ENCODE assay signal across 1 cellular context in the genomic region with DNA sequence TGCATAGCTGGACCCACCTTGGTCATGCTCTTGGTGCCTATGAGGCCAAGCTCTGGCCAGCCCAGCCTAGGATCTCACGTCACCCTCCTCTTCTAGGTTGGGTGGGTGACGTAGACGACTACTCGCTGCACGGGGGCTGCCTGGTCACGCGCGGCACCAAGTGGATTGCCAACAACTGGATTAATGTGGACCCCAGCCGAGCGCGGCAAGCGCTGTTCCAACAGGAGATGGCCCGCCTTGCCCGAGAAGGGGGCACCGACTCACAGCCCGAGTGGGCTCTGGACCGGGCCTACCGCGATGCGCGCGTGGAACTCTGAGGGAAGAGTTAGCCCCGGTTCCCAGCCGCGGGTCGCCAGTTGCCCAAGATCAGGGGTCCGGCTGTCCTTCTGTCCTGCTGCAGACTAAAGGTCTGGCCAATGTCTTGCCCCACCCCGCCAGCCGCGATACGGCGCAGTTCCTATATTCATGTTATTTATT.
TF ChIP-seq lines count a peak whose summit lies in the region.

No MANE protein-coding gene starts in this region.

TF ChIP-seq in HepG2, 621 proteins besides CTCF, POLR2A, EP300 and RAD21 (continues in another document):
- TF ChIP-seq, protein P1, sequence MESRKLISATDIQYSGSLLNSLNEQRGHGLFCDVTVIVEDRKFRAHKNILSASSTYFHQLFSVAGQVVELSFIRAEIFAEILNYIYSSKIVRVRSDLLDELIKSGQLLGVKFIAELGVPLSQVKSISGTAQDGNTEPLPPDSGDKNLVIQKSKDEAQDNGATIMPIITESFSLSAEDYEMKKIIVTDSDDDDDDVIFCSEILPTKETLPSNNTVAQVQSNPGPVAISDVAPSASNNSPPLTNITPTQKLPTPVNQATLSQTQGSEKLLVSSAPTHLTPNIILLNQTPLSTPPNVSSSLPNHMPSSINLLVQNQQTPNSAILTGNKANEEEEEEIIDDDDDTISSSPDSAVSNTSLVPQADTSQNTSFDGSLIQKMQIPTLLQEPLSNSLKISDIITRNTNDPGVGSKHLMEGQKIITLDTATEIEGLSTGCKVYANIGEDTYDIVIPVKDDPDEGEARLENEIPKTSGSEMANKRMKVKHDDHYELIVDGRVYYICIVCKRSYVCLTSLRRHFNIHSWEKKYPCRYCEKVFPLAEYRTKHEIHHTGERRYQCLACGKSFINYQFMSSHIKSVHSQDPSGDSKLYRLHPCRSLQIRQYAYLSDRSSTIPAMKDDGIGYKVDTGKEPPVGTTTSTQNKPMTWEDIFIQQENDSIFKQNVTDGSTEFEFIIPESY (CRISPR knock-in tag; IDR thresholded peaks at IDR 0.05): no peak
- TF ChIP-seq CREB1 (IDR thresholded peaks at IDR 0.05): peak; percentile 84
- no peak for TF ChIP-seq CREB1 (CRISPR knock-in tag; IDR thresholded peaks at IDR 0.05)
- no peak for TF ChIP-seq BRCA1 (CRISPR knock-in tag; IDR thresholded peaks at IDR 0.05)
- TF ChIP-seq ZBTB7A (CRISPR knock-in tag; IDR thresholded peaks at IDR 0.05): peak; percentile 15; the same call in 1 of the 2 replicates
- no peak for TF ChIP-seq TCF7L2 (IDR thresholded peaks at IDR 0.05; ENCODE audit: low read depth, low read length)
- TF ChIP-seq, protein P2, sequence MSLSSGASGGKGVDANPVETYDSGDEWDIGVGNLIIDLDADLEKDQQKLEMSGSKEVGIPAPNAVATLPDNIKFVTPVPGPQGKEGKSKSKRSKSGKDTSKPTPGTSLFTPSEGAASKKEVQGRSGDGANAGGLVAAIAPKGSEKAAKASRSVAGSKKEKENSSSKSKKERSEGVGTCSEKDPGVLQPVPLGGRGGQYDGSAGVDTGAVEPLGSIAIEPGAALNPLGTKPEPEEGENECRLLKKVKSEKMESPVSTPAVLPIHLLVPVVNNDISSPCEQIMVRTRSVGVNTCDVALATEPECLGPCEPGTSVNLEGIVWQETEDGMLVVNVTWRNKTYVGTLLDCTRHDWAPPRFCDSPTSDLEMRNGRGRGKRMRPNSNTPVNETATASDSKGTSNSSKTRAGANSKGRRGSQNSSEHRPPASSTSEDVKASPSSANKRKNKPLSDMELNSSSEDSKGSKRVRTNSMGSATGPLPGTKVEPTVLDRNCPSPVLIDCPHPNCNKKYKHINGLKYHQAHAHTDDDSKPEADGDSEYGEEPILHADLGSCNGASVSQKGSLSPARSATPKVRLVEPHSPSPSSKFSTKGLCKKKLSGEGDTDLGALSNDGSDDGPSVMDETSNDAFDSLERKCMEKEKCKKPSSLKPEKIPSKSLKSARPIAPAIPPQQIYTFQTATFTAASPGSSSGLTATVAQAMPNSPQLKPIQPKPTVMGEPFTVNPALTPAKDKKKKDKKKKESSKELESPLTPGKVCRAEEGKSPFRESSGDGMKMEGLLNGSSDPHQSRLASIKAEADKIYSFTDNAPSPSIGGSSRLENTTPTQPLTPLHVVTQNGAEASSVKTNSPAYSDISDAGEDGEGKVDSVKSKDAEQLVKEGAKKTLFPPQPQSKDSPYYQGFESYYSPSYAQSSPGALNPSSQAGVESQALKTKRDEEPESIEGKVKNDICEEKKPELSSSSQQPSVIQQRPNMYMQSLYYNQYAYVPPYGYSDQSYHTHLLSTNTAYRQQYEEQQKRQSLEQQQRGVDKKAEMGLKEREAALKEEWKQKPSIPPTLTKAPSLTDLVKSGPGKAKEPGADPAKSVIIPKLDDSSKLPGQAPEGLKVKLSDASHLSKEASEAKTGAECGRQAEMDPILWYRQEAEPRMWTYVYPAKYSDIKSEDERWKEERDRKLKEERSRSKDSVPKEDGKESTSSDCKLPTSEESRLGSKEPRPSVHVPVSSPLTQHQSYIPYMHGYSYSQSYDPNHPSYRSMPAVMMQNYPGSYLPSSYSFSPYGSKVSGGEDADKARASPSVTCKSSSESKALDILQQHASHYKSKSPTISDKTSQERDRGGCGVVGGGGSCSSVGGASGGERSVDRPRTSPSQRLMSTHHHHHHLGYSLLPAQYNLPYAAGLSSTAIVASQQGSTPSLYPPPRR (CRISPR knock-in tag; IDR thresholded peaks at IDR 0.05; ENCODE audit: borderline replicate concordance): no peak
- 0 out of 2 replicates have a peak, but pooled peaks have one; percentile 11 for TF ChIP-seq ZNF629 (CRISPR knock-in tag; conservative IDR thresholded peaks at IDR 0.05)
- no peak for TF ChIP-seq ELF3 (CRISPR knock-in tag; IDR thresholded peaks at IDR 0.05)
- TF ChIP-seq MAX (IDR thresholded peaks at IDR 0.05): no peak
- no peak for TF ChIP-seq ZNF564 (CRISPR knock-in tag; IDR thresholded peaks at IDR 0.05)
- no peak for TF ChIP-seq PHF21A (CRISPR knock-in tag; IDR thresholded peaks at IDR 0.05)
- TF ChIP-seq ZNF292 (CRISPR knock-in tag; IDR thresholded peaks at IDR 0.05; ENCODE audit: borderline replicate concordance, low read depth): peak; percentile 6; the same call in 1 of the 2 replicates
- no peak for TF ChIP-seq ZNF543 (CRISPR knock-in tag; IDR thresholded peaks at IDR 0.05)
- TF ChIP-seq MTF2 (CRISPR knock-in tag; IDR thresholded peaks at IDR 0.05; ENCODE audit: borderline replicate concordance): 0 out of 2 replicates have a peak, but pooled peaks have one; percentile 41
- no peak for TF ChIP-seq TGIF2 (CRISPR knock-in tag; IDR thresholded peaks at IDR 0.05)
- no peak for TF ChIP-seq NFIC (IDR thresholded peaks at IDR 0.05; ENCODE audit: low read length)
- 0 out of 2 replicates have a peak, but pooled peaks have one; percentile 17 for TF ChIP-seq ZNF431 (CRISPR knock-in tag; IDR thresholded peaks at IDR 0.05; ENCODE audit: borderline replicate concordance, low read depth)
- no peak for TF ChIP-seq MZF1 (CRISPR knock-in tag; IDR thresholded peaks at IDR 0.05; ENCODE audit: borderline replicate concordance)
- TF ChIP-seq, protein P3, sequence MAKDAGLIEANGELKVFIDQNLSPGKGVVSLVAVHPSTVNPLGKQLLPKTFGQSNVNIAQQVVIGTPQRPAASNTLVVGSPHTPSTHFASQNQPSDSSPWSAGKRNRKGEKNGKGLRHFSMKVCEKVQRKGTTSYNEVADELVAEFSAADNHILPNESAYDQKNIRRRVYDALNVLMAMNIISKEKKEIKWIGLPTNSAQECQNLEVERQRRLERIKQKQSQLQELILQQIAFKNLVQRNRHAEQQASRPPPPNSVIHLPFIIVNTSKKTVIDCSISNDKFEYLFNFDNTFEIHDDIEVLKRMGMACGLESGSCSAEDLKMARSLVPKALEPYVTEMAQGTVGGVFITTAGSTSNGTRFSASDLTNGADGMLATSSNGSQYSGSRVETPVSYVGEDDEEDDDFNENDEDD (CRISPR knock-in tag; IDR thresholded peaks at IDR 0.05; ENCODE audit: borderline replicate concordance): no peak
- 0 out of 2 replicates have a peak, but pooled peaks have one; percentile 47 for TF ChIP-seq ZBTB43 (CRISPR knock-in tag; conservative IDR thresholded peaks at IDR 0.05)
- TF ChIP-seq ZNF160 (CRISPR knock-in tag; IDR thresholded peaks at IDR 0.05): peak; percentile 37; the same call in 1 of the 2 replicates
- TF ChIP-seq ZBTB21 (CRISPR knock-in tag; IDR thresholded peaks at IDR 0.05): 0 out of 2 replicates have a peak, but pooled peaks have one; percentile 16
- 0 out of 2 replicates have a peak, but pooled peaks have one; percentile 5 for TF ChIP-seq SOX13 (IDR thresholded peaks at IDR 0.05)
- no peak for TF ChIP-seq SOX13 (CRISPR knock-in tag; conservative IDR thresholded peaks at IDR 0.05 in 1 of 2, IDR thresholded peaks at IDR 0.05 in 1 of 2)
- TF ChIP-seq MBD4 (IDR thresholded peaks at IDR 0.05; ENCODE audit: borderline replicate concordance, low read length): no peak
- no peak for TF ChIP-seq RXRB (CRISPR knock-in tag; IDR thresholded peaks at IDR 0.05; ENCODE audit: borderline replicate concordance)
- 0 out of 2 replicates have a peak, but pooled peaks have one; percentile 5 for TF ChIP-seq ZNF33B (CRISPR knock-in tag; IDR thresholded peaks at IDR 0.05)
- no peak for TF ChIP-seq NR1H2 (CRISPR knock-in tag; IDR thresholded peaks at IDR 0.05; ENCODE audit: borderline replicate concordance, low read depth)
- TF ChIP-seq REPIN1 (CRISPR knock-in tag; IDR thresholded peaks at IDR 0.05; ENCODE audit: borderline replicate concordance, low read depth): no peak
- TF ChIP-seq CBX1 (IDR thresholded peaks at IDR 0.05; ENCODE audit: low read depth): peak; percentile 1
- TF ChIP-seq BCLAF1 (IDR thresholded peaks at IDR 0.05): no peak
- TF ChIP-seq ZHX1 (CRISPR knock-in tag; IDR thresholded peaks at IDR 0.05; ENCODE audit: low read depth): no peak
- TF ChIP-seq, protein P4, sequence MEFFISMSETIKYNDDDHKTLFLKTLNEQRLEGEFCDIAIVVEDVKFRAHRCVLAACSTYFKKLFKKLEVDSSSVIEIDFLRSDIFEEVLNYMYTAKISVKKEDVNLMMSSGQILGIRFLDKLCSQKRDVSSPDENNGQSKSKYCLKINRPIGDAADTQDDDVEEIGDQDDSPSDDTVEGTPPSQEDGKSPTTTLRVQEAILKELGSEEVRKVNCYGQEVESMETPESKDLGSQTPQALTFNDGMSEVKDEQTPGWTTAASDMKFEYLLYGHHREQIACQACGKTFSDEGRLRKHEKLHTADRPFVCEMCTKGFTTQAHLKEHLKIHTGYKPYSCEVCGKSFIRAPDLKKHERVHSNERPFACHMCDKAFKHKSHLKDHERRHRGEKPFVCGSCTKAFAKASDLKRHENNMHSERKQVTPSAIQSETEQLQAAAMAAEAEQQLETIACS (CRISPR knock-in tag; IDR thresholded peaks at IDR 0.05): no peak
- TF ChIP-seq SMARCC2 (IDR thresholded peaks at IDR 0.05): no peak
- TF ChIP-seq ZSCAN25 (CRISPR knock-in tag; IDR thresholded peaks at IDR 0.05): peak; percentile 9; the same call in 1 of the 2 replicates
- TF ChIP-seq, protein P5, sequence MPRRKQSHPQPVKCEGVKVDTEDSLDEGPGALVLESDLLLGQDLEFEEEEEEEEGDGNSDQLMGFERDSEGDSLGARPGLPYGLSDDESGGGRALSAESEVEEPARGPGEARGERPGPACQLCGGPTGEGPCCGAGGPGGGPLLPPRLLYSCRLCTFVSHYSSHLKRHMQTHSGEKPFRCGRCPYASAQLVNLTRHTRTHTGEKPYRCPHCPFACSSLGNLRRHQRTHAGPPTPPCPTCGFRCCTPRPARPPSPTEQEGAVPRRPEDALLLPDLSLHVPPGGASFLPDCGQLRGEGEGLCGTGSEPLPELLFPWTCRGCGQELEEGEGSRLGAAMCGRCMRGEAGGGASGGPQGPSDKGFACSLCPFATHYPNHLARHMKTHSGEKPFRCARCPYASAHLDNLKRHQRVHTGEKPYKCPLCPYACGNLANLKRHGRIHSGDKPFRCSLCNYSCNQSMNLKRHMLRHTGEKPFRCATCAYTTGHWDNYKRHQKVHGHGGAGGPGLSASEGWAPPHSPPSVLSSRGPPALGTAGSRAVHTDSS (CRISPR knock-in tag; conservative IDR thresholded peaks at IDR 0.05): no peak
- no peak for TF ChIP-seq MEIS1 (CRISPR knock-in tag; IDR thresholded peaks at IDR 0.05; ENCODE audit: borderline replicate concordance)
